Comparison of ENCODE assay signal across 16 cellular contexts in the genomic region with DNA sequence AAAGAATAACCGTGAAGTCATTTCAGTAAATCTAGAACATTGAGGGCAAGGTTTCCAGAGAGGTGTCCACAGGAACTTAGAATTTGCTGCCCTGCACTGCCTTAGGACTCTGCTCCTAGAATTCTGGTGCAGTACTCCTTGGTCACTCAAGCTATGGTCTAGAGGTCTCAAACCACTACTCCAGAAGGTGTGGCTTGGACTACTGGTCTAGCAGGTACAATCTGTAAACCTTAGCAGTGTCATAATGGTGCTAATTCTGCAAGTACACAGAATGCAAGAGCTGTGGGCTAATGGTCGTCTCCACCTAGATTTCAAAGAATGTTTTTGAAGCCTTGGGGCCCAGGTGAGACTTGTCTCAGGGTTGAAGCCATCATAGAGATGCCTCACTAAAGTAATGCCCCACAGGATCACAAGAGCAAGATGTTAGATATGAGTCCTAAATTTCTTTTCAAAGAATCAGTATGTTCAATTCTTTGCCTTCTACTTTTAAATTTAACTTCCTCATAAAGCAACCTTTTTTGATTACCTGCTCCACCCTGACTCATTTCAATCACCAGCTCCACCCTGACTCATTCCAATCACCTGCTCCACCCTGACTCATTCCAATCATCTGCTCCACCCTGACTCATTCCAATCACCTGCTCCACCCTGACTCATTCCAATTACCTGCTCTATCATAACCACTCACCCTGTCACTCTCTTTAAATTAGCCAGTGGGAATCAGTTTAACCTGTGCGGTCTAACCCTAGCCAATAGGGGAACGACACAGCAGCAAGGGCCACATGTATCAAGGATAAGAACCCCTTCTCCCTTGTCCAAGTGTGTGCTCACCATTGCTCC.
DNase-seq lines count a peak whose midpoint lies in the region; ATAC-seq lines count a peak whose summit lies in the region.
"Had no signal": no experiment of that assay in that cellular context is flagged by ENCODE, and none has a peak within 500 bp of the region (broad histone marks: within the 10 kb centered on the region; RNA-seq: fewer than 3 reads in every experiment).

No MANE protein-coding gene starts in this region.

- H3K27ac ChIP-seq in caudate nucleus (ENCODE audit: low read depth, low read length): peak overlapping the region; percentile 48
- H3K27ac ChIP-seq: skin epidermis, VCaP had no signal

- peak; percentile 9 to 27 for DNase-seq in activated CD4-positive, alpha-beta T cell treated with anti-CD3 and anti-CD28 coated beads, Interleukin-2, amount 50 U/mL, for 48 hours
- no peak for DNase-seq in activated CD4-positive, alpha-beta T cell treated with anti-CD3 and anti-CD28 coated beads, Interleukin-2, amount 50 U/mL, for 1 hour
- peak; percentile 32 for DNase-seq in HPDE6-E6E7 (ENCODE audit: extremely low spot score)
- DNase-seq in caudate nucleus (lab: John Stamatoyannopoulos, UW): peak in 22 of 61 donors; percentile 2 to 65 (median 25)
- DNase-seq in renal cortical epithelial cell (ENCODE audit: low read depth): peak; percentile 69
- DNase-seq in NCI-H1048 (lab: John Stamatoyannopoulos, UW): no peak
- DNase-seq: amniotic stem cell, GF-D8, immature natural killer cell, NCI-H2029, NCI-H526 treated with DMSO at 0.1 percent for 48 hours, SW 1271 had no signal

- ATAC-seq in HG03135 (IDR thresholded peaks at IDR 0.05; ENCODE audit: unreplicated experiment): no peak
- ATAC-seq in GM19351 (IDR thresholded peaks at IDR 0.05; ENCODE audit: unreplicated experiment): no peak

Comparison
In these comparisons a context has a peak if more than half of its experiments do, and no peak if none do; other contexts are left out.
1. DNase-seq: peak in activated CD4-positive, alpha-beta T cell treated with anti-CD3 and anti-CD28 coated beads, Interleukin-2, amount 50 U/mL, for 48 hours (2 of 2), HPDE6-E6E7 (single experiment) and renal cortical epithelial cell (single experiment); none in activated CD4-positive, alpha-beta T cell treated with anti-CD3 and anti-CD28 coated beads, Interleukin-2, amount 50 U/mL, for 1 hour (single experiment) and NCI-H1048 (single experiment).